In the genomic region with DNA sequence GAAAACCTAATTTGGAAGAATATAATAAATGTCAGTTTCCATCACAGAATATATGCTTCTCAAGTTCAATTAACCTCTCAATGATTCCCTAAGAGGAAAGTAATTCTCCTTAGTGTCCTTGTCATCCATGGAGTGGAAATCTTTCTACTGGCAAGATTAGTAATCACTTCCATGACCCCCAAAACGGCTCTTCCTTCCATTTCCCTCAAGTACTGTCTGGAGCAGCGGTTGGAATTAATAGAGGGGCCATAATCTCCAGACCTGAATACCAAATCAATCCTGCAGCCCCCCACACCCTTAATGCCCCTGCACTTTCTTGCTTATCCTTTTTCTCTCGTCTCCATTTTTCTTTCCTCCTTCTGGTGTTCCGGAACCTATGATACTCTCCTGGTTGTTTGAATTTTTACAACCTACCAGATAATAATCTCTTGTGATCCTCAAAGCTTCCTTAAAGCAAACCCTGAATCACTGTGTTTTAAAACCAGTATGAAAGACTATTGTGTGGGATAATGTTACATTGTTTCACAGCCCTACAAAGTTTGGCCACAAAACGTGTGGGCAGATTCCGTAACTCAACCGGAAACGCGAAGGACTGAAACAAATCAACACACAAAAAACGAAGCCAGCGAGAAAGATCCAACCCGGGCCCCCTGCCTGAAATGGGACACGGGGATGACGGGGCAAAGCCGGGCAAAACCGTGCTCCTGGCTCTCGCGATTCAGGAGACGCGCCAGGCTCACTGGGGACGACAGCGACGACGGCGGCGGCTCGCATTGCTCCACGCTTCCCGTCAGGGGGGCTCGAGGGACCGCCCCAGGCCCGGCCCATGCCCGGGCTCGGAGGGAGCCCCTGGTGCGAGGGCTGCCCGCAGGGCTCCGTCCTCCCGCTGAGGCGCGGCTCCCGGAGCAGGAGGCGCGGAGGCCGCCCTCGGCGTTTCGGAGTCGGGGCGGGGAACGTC, we compare ENCODE assay signal across 8 cellular contexts. TPM values are rescaled to one million over a fixed set of nuclear protein-coding genes. Genes with fewer than 3 reads are reported as not detected.
DNase-seq lines count a peak whose midpoint lies in the region; ATAC-seq and TF ChIP-seq lines count a peak whose summit lies in the region.
"Not testable (repeated sequence)": the region's sequence is repeated elsewhere in the genome, so short reads cannot be mapped to it uniquely, and the experiment has no call there.

No MANE protein-coding gene starts in this region.

- H3K4me3 Mint-ChIP-seq in activated T-cell treated with anti-CD3 and anti-CD28 coated beads, Interleukin-2, amount 50 U/mL, for 24 hours = peak overlapping the region; percentile 82
- H3K4me3 Mint-ChIP-seq in endothelial cell (ENCODE audit: unreplicated experiment) = peak overlapping the region; percentile 96

- H3K36me3 ChIP-seq in PC-9 (ENCODE audit: low read depth) = not testable (repeated sequence)

- ATAC-seq in GM19372 (IDR thresholded peaks at IDR 0.05; ENCODE audit: low read depth, unreplicated experiment) = peak; percentile 50
- peak; percentile 62 for ATAC-seq in HG03175 (IDR thresholded peaks at IDR 0.05; ENCODE audit: unreplicated experiment)

- H2AFZ ChIP-seq in PC-9 = peak overlapping the region; percentile 67

- H3K4me1 ChIP-seq in PC-9 (replicated peaks; ENCODE audit: insufficient read depth) = peaks cover 15% of the 10 kb centered on the region

- H3K27me3 Mint-ChIP-seq in activated T-cell treated with anti-CD3 and anti-CD28 coated beads, Interleukin-2, amount 50 U/mL, for 24 hours = peaks cover 27% of the 10 kb centered on the region
- not testable (repeated sequence) for H3K27me3 Mint-ChIP-seq in endothelial cell (ENCODE audit: unreplicated experiment)

- intact Hi-C loops in PC-9 (cut with micrococcal nuclease; ENCODE audit: unreplicated experiment) = not testable (repeated sequence)

- H3K4me2 ChIP-seq in PC-9 = peak overlapping the region; percentile 84

- peaks cover 54% of the 10 kb centered on the region for H3K79me2 ChIP-seq in PC-9 (ENCODE audit: low read depth)

- H3K27me3 ChIP-seq in PC-9 (ENCODE audit: insufficient read depth, low read depth) = not testable (repeated sequence)

- not testable (repeated sequence) for H3K36me3 Mint-ChIP-seq in activated T-cell treated with anti-CD3 and anti-CD28 coated beads, Interleukin-2, amount 50 U/mL, for 24 hours (ENCODE audit: low read depth); endothelial cell (ENCODE audit: low read depth, unreplicated experiment)

- not testable (repeated sequence) for H3K9me3 ChIP-seq in PC-9 (ENCODE audit: insufficient read depth, low read depth)

- POLR2A ChIA-PET in PC-9 (lab: Charles Lee; ENCODE audit: unreplicated experiment) = not testable (repeated sequence)

- not testable (repeated sequence) for H3K9me3 Mint-ChIP-seq in activated T-cell treated with anti-CD3 and anti-CD28 coated beads, Interleukin-2, amount 50 U/mL, for 24 hours; endothelial cell (ENCODE audit: unreplicated experiment)

- peaks cover 18% of the 10 kb centered on the region for H3K4me1 Mint-ChIP-seq in activated T-cell treated with anti-CD3 and anti-CD28 coated beads, Interleukin-2, amount 50 U/mL, for 24 hours (ENCODE audit: low read depth)
- H3K4me1 Mint-ChIP-seq in endothelial cell (ENCODE audit: unreplicated experiment) = peaks cover 24% of the 10 kb centered on the region

- not testable (repeated sequence) for H4K20me1 ChIP-seq in PC-9 (ENCODE audit: insufficient read depth)

- TF ChIP-seq CTCF in PC-9 (conservative IDR thresholded peaks at IDR 0.05); endothelial cell (IDR thresholded peaks at IDR 0.05; ENCODE audit: unreplicated experiment): not testable (repeated sequence)

- peak overlapping the region; percentile 86 for H3K27ac Mint-ChIP-seq in activated T-cell treated with anti-CD3 and anti-CD28 coated beads, Interleukin-2, amount 50 U/mL, for 24 hours
- H3K27ac Mint-ChIP-seq in endothelial cell (ENCODE audit: unreplicated experiment) = peak overlapping the region; percentile 98

- TSS peak; percentile 43 for BruUV-seq in PC-9 (replicated peaks; lab: Mats Ljungman, UMichigan)

- DNase-seq in Ammon's horn (ENCODE audit: low spot score) (peak; percentile 61), PC-9 (peak; percentile 57 to 61), endothelial cell (ENCODE audit: low spot score) (peak; percentile 81), lung microvascular endothelial cell (ENCODE audit: low read depth in 2 of 2) (peak; percentile 76 to 85)
- DNase-seq in activated T-cell treated with anti-CD3 and anti-CD28 coated beads, Interleukin-2, amount 50 U/mL, for 24 hours = peak; percentile 70
- DNase-seq in stimulated activated CD4-positive, alpha-beta T cell treated with anti-CD3 and anti-CD28 coated beads, Interleukin-2, amount 100 ng/mL, for 4 hours (ENCODE audit: low read depth) = peak; percentile 16

- H3K27ac ChIP-seq in PC-9 = peak overlapping the region; percentile 92

- CTCF ChIA-PET in PC-9 (lab: Charles Lee) = not testable (repeated sequence)

- H3K9me2 ChIP-seq in PC-9 (ENCODE audit: insufficient read depth) = not testable (repeated sequence)

- not testable (repeated sequence) for H3F3A ChIP-seq in PC-9 (ENCODE audit: insufficient read depth, low read depth)

- H3K4me3 ChIP-seq in PC-9 = peak overlapping the region; percentile 75

RNA-seq across cellular contexts. Expression of a gene that starts 1.0 kb away (rescaled TPM):
- total RNA-seq in PC-9 (2021) (21.4 and 24.7 TPM in 2 replicates), endothelial cell (ENCODE audit: unreplicated experiment) (9.4 TPM), lung microvascular endothelial cell (0.60 and 0.87 TPM in 2 replicates)

RNA-seq across cellular contexts. Expression of a gene that starts 14.3 kb away (rescaled TPM):
- total RNA-seq in PC-9 (2021) (50.4 and 51.0 TPM in 2 replicates), endothelial cell (ENCODE audit: unreplicated experiment) (54.0 TPM), lung microvascular endothelial cell (32.9 and 43.8 TPM in 2 replicates)

Comparison
In these comparisons a context has a peak if more than half of its experiments do, and no peak if none do; other contexts are left out.
1. Peak in every context shown above with its lines: DNase-seq, ATAC-seq, H3K4me3 ChIP-seq and H3K27ac ChIP-seq.
2. DNase-seq: peak in every context shown above with its lines; median percentile 81 in endothelial cell; 80 in lung microvascular endothelial cell; 70 in activated T-cell treated with anti-CD3 and anti-CD28 coated beads, Interleukin-2, amount 50 U/mL, for 24 hours; 61 in Ammon's horn; 59 in PC-9; 16 in stimulated activated CD4-positive, alpha-beta T cell treated with anti-CD3 and anti-CD28 coated beads, Interleukin-2, amount 100 ng/mL, for 4 hours.